ENCODE assay signal across 17 cellular contexts in the genomic region with DNA sequence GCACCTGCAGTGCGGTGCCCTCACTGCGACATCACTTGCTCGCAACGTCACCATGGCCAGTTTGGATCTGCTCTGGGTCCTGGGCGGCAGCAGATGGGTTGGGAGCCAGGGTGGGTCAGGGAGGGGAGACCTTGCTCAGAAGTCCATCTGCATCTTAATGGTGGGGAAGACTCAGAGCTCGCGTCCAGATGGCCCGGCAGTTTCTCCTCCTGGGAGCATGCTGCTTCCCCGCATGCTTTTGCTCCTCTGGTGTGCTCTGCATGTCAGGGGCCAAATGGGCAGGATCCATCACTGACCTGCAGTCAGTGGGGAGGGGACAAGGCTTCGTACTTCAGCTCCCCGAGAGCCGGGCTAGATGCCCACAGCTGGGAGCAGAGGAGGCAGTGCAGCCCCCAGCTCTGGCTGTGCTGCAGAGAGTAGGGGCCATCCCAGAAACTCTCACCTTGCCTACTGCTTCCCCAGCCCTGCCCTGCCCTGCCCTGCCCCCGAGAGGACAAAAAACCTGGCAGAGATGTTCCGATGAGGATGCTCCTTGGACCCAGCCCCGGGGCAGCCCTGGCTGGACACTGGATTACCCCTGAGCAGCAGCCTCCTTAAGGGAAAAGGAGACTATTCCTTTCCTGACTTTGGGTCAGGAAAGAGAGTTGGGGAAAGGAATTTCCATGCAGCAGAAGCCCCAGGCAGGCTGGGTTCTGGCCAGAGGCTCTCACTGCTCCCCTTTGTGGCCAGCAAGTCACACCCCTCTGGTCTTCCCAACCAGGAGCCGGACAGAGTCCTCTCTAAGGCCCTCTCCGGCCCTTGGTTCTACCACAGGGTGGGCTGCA.
DNase-seq lines count a peak whose midpoint lies in the region; ATAC-seq and TF ChIP-seq lines count a peak whose summit lies in the region.
"Had no signal": no experiment of that assay in that cellular context is flagged by ENCODE, and none has a peak within 500 bp of the region (broad histone marks: within the 10 kb centered on the region; RNA-seq: fewer than 3 reads in every experiment).

No MANE protein-coding gene starts in this region.

- WGBS in heart right ventricle, 2 donors: 61 to 64% methylated on average over 17 of the region's 17 CpGs

- TF ChIP-seq CTCF in brain (conservative IDR thresholded peaks at IDR 0.05) (no peak), heart right ventricle (IDR thresholded peaks at IDR 0.05) (no peak), osteocyte (IDR thresholded peaks at IDR 0.05) (no peak), GM20000 (IDR thresholded peaks at IDR 0.05; ENCODE audit: extremely low read depth, missing control alignments) (no peak)

- no peak overlapping the region for H3K4me3 Mint-ChIP-seq in brain
- no peak overlapping the region for H3K4me3 Mint-ChIP-seq in osteocyte (ENCODE audit: unreplicated experiment)
- H3K4me3 Mint-ChIP-seq: activated naive CD8-positive, alpha-beta T cell treated with anti-CD3 and anti-CD28 coated beads, Interleukin-2, amount 50 U/mL, for 24 hours; dendritic cell treated with granulocyte-macrophage colony-stimulating factor and Interleukin-4, amounts not matched to agents 40 ng/mL and 50 ng/mL, for 4 days had no signal

- no peaks in the 10 kb centered on the region for H3K36me3 ChIP-seq in heart right ventricle
- H3K36me3 ChIP-seq: breast epithelium, WERI-Rb-1 had no signal

- peak; percentile 4 for DNase-seq in DMS 273 treated with DMSO at 0.1 percent for 48 hours (lab: John Stamatoyannopoulos, UW)
- DNase-seq in heart right ventricle: no peak
- no peak for DNase-seq in osteocyte (ENCODE audit: extremely low spot score, unreplicated experiment)
- DNase-seq in activated CD4-positive, alpha-beta T cell treated with anti-CD3 and anti-CD28 coated beads for 48 hours: no peak
- no peak for DNase-seq in GM20000 (ENCODE audit: low spot score)
- DNase-seq in ureter (ENCODE audit: low spot score): no peak
- no peak for DNase-seq in SK-N-DZ (ENCODE audit: low spot score)
- DNase-seq: activated CD8-positive, alpha-beta memory T cell treated with anti-CD3 and anti-CD28 coated beads, Interleukin-2, amount 50 U/mL, for 48 hours; activated naive CD8-positive, alpha-beta T cell treated with anti-CD3 and anti-CD28 coated beads, Interleukin-2, amount 50 U/mL, for 24 hours; NCI-H510A treated with DMSO at 0.1 percent for 48 hours; WERI-Rb-1 had no signal

- no peaks in the 10 kb centered on the region for H3K27me3 ChIP-seq in heart right ventricle
- H3K27me3 ChIP-seq: breast epithelium had no signal

- H3K36me3 Mint-ChIP-seq in brain (peaks cover 26% of the 10 kb centered on the region), osteocyte (ENCODE audit: unreplicated experiment) (peaks cover 40% of the 10 kb centered on the region)

- no peak overlapping the region for H3K4me3 ChIP-seq in heart right ventricle
- H3K4me3 ChIP-seq: A549, breast epithelium, mucosa of descending colon had no signal

- H3K9me3 Mint-ChIP-seq in brain (peaks cover 12 to 24% (median 16%) of the 10 kb centered on the region in 5 experiments), osteocyte (ENCODE audit: unreplicated experiment) (peaks cover 5% of the 10 kb centered on the region)
- H3K9me3 Mint-ChIP-seq: activated naive CD8-positive, alpha-beta T cell treated with anti-CD3 and anti-CD28 coated beads, Interleukin-2, amount 50 U/mL, for 24 hours; dendritic cell treated with granulocyte-macrophage colony-stimulating factor and Interleukin-4, amounts not matched to agents 40 ng/mL and 50 ng/mL, for 4 days had no signal

- H3K27me3 Mint-ChIP-seq in brain: peaks cover 8% of the 10 kb centered on the region
- H3K27me3 Mint-ChIP-seq in osteocyte (ENCODE audit: unreplicated experiment): no peaks in the 10 kb centered on the region

- peak overlapping the region in 5 of 10 donors; percentile 4 to 67 (median 23) for H3K27ac ChIP-seq in heart right ventricle
- H3K27ac ChIP-seq: A549, breast epithelium, WERI-Rb-1 had no signal

- H3K4me1 Mint-ChIP-seq in brain (peaks cover 37% of the 10 kb centered on the region), osteocyte (ENCODE audit: unreplicated experiment) (peaks cover 72% of the 10 kb centered on the region)
- H3K4me1 Mint-ChIP-seq: activated naive CD8-positive, alpha-beta T cell treated with anti-CD3 and anti-CD28 coated beads, Interleukin-2, amount 50 U/mL, for 24 hours had no signal

- H3K27ac Mint-ChIP-seq in brain: peak overlapping the region; percentile 48 to 91 (median 74)
- peak overlapping the region; percentile 58 for H3K27ac Mint-ChIP-seq in osteocyte (ENCODE audit: unreplicated experiment)
- H3K27ac Mint-ChIP-seq: activated naive CD8-positive, alpha-beta T cell treated with anti-CD3 and anti-CD28 coated beads, Interleukin-2, amount 50 U/mL, for 24 hours; dendritic cell treated with granulocyte-macrophage colony-stimulating factor and Interleukin-4, amounts not matched to agents 40 ng/mL and 50 ng/mL, for 4 days had no signal

- peaks cover 0 to 6% (median 0%) of the 10 kb centered on the region in 11 donors for H3K9me3 ChIP-seq in heart right ventricle
- H3K9me3 ChIP-seq: A549, breast epithelium, mucosa of descending colon had no signal

- H3K4me1 ChIP-seq in heart right ventricle: peaks cover 0 to 33% (median 26%) of the 10 kb centered on the region in 9 donors
- H3K4me1 ChIP-seq: A549, breast epithelium had no signal

- intact Hi-C loops in heart right ventricle (cut with DNase I): no loop called here

- ATAC-seq in heart right ventricle: peak; percentile 30 to 62 (median 45)
- ATAC-seq: A549; activated naive CD8-positive, alpha-beta T cell treated with anti-CD3 and anti-CD28 coated beads, Interleukin-2, amount 50 U/mL, for 24 hours; mucosa of descending colon; SK-N-SH treated with all-trans-retinoic acid at 6 μM for 48 hours had no signal
